In genomic region chr10:2144584-2144983, GRCh38 we compare ENCODE assay signal across 30 cellular contexts.
"Had no signal": no experiment of that assay in that cellular context is flagged by ENCODE, and none has a peak within 500 bp of the region (broad histone marks: within the 10 kb centered on the region; RNA-seq: fewer than 3 reads in every experiment).

No MANE protein-coding gene starts in this region.

- H3K79me2 ChIP-seq: parathyroid adenoma had no signal

- H3K36me3 Mint-ChIP-seq: mesothelial cell of epicardium; naive B cell; natural killer cell; neural progenitor cell; stimulated activated memory B cell treated with anti-CD40 and anti-IgM and Interleukin-4, amounts not matched to agents 10 μg/mL and 1 μg/mL and 100 μg/mL, for 72 hours had no signal

- H3K4me1 Mint-ChIP-seq: naive B cell; natural killer cell; stimulated activated memory B cell treated with anti-CD40 and anti-IgM and Interleukin-4, amounts not matched to agents 10 μg/mL and 1 μg/mL and 100 μg/mL, for 72 hours; stimulated activated naive CD8-positive, alpha-beta T cell treated with anti-CD3 and anti-CD28 coated beads, Interleukin-15, amount 100 ng/mL, for 72 hours had no signal

- H3K4me3 ChIP-seq: left lung, lower lobe of right lung, neural progenitor cell, skin epidermis, spleen, tibial nerve, vagina had no signal

- H3K27ac Mint-ChIP-seq: mesothelial cell of epicardium; naive B cell; natural killer cell; neural progenitor cell; stimulated activated memory B cell treated with anti-CD40 and anti-IgM and Interleukin-4, amounts not matched to agents 10 μg/mL and 1 μg/mL and 100 μg/mL, for 72 hours; type B pancreatic cell had no signal

- H3K36me3 ChIP-seq: left lung, lower lobe of right lung, neural progenitor cell, neutrophil, spleen, tibial nerve, vagina had no signal

- H3K27ac ChIP-seq: left lung, lower lobe of right lung, neural progenitor cell, neutrophil, parathyroid adenoma, skin epidermis, spleen, tibial nerve, vagina had no signal

- H3K4me1 ChIP-seq: left lung, lower lobe of right lung, parathyroid adenoma, spleen, tibial nerve, vagina had no signal

- DNase-seq: islet precursor cell; kidney glomerular epithelial cell; left colon; left lung; lower lobe of right lung; mesendoderm; naive B cell; natural killer cell; nephron progenitor cell; occipital lobe; retina; right cardiac atrium; spleen; stimulated activated CD4-positive, alpha-beta T cell treated with anti-CD3 and anti-CD28 coated beads, Interleukin-1b, Interleukin-23, amount 100 ng/mL, for 48 hours; stimulated activated CD4-positive, alpha-beta T cell treated with anti-CD3 and anti-CD28 coated beads, Interleukin-2, amount 100 ng/mL, for 48 hours; stimulated activated CD4-positive, alpha-beta T cell treated with anti-CD3 and anti-CD28 coated beads, Interleukin-4, amount 100 ng/mL, for 4 hours; stimulated activated CD8-positive, alpha-beta memory T cell treated with anti-CD3 and anti-CD28 coated beads, Interleukin-4, amount 100 ng/mL, for 48 hours; stimulated activated naive CD4-positive, alpha-beta T cell treated with Interleukin-2 at 50 U/mL for 16 hours; stimulated activated naive CD8-positive, alpha-beta T cell treated with anti-CD3 and anti-CD28 coated beads, Interleukin-15, amount 100 ng/mL, for 72 hours; substantia nigra had no signal

- H3K9me3 ChIP-seq: left lung, lower lobe of right lung, neutrophil, spleen, tibial nerve, vagina had no signal

- H3K9me3 Mint-ChIP-seq: mesothelial cell of epicardium; naive B cell; stimulated activated memory B cell treated with anti-CD40 and anti-IgM and Interleukin-4, amounts not matched to agents 10 μg/mL and 1 μg/mL and 100 μg/mL, for 72 hours; stimulated activated naive CD8-positive, alpha-beta T cell treated with anti-CD3 and anti-CD28 coated beads, Interleukin-15, amount 100 ng/mL, for 72 hours; type B pancreatic cell had no signal

- ATAC-seq: left colon; left lung; lower lobe of right lung; natural killer cell; right cardiac atrium; sciatic nerve; stimulated activated memory B cell treated with anti-CD40 and anti-IgM and Interleukin-4, amounts not matched to agents 10 μg/mL and 1 μg/mL and 100 μg/mL, for 72 hours; stimulated activated naive CD8-positive, alpha-beta T cell treated with anti-CD3 and anti-CD28 coated beads, Interleukin-15, amount 100 ng/mL, for 72 hours had no signal

- H3K27me3 ChIP-seq: left lung, neural progenitor cell, neutrophil, tibial nerve, vagina had no signal

- H3K9ac ChIP-seq: neural progenitor cell, parathyroid adenoma had no signal

- H3K4me3 Mint-ChIP-seq: mesothelial cell of epicardium; naive B cell; natural killer cell; nephron progenitor cell; neural progenitor cell; stimulated activated memory B cell treated with anti-CD40 and anti-IgM and Interleukin-4, amounts not matched to agents 10 μg/mL and 1 μg/mL and 100 μg/mL, for 72 hours; stimulated activated naive CD8-positive, alpha-beta T cell treated with anti-CD3 and anti-CD28 coated beads, Interleukin-15, amount 100 ng/mL, for 72 hours; type B pancreatic cell had no signal

- H2AFZ ChIP-seq: neural progenitor cell, parathyroid adenoma had no signal
